ENCODE assay signal across 24 cellular contexts in genomic region chr7:11233871-11234270, GRCh38.
DNase-seq lines count a peak whose midpoint lies in the region; ATAC-seq and TF ChIP-seq lines count a peak whose summit lies in the region.
"Had no signal": no experiment of that assay in that cellular context is flagged by ENCODE, and none has a peak within 500 bp of the region (broad histone marks: within the 10 kb centered on the region; RNA-seq: fewer than 3 reads in every experiment).

No MANE protein-coding gene starts in this region.

- H3K27me3 Mint-ChIP-seq in GM23338 (ENCODE audit: insufficient read depth, low read depth, poor library complexity) = peaks cover 15% of the 10 kb centered on the region
- no peaks in the 10 kb centered on the region for H3K27me3 Mint-ChIP-seq in nephron (ENCODE audit: low read depth)
- peaks cover 2% of the 10 kb centered on the region for H3K27me3 Mint-ChIP-seq in activated CD4-positive, alpha-beta T cell treated with anti-CD3 and anti-CD28 coated beads for 36 hours
- H3K27me3 Mint-ChIP-seq: CD4-positive, CD25-positive, alpha-beta regulatory T cell had no signal

- no peak overlapping the region for H3K9ac ChIP-seq in mesendoderm (ENCODE audit: low read length)
- H3K9ac ChIP-seq: BLaER1 had no signal

- WGBS in mesendoderm (ENCODE audit: extremely low coverage, insufficient coverage, low lambda C conversion rate) = no CpG with 5 or more reads among the region's 2 CpGs
- 95 to 96% methylated on average over 2 of the region's 2 CpGs for WGBS in lower leg skin, 2 donors

- H3K27ac ChIP-seq in GM23338 (ENCODE audit: low read depth) (no peak overlapping the region), mesendoderm (ENCODE audit: low read depth, low read length) (peak overlapping the region; percentile 80)
- H3K27ac ChIP-seq: BLaER1 had no signal

- H3K9me3 Mint-ChIP-seq in GM23338 = no peaks in the 10 kb centered on the region
- no peaks in the 10 kb centered on the region for H3K9me3 Mint-ChIP-seq in nephron
- no peaks in the 10 kb centered on the region for H3K9me3 Mint-ChIP-seq in activated CD4-positive, alpha-beta T cell treated with anti-CD3 and anti-CD28 coated beads for 36 hours (ENCODE audit: low read depth)
- H3K9me3 Mint-ChIP-seq: CD4-positive, alpha-beta memory T cell; CD8-positive, alpha-beta memory T cell had no signal

- H3K4me1 Mint-ChIP-seq in GM23338 (peaks cover 50% of the 10 kb centered on the region), nephron (peaks cover 38% of the 10 kb centered on the region)
- H3K4me1 Mint-ChIP-seq in activated CD4-positive, alpha-beta T cell treated with anti-CD3 and anti-CD28 coated beads for 36 hours = no peaks in the 10 kb centered on the region
- H3K4me1 Mint-ChIP-seq: CD14-positive monocyte; CD4-positive, CD25-positive, alpha-beta regulatory T cell had no signal

- H3K9me2 ChIP-seq in GM23338 (ENCODE audit: insufficient read depth) = peaks cover 5% of the 10 kb centered on the region; the same call in 1 of the 2 replicates

- H2BK5ac ChIP-seq in mesendoderm (ENCODE audit: low read length) = peak overlapping the region; percentile 97

- H3K18ac ChIP-seq in mesendoderm (ENCODE audit: low read length) = no peak overlapping the region

- H4K5ac ChIP-seq in mesendoderm (ENCODE audit: low read length) = no peak overlapping the region

- ATAC-seq in GM23338 = no peak
- ATAC-seq in activated CD4-positive, alpha-beta T cell treated with anti-CD3 and anti-CD28 coated beads for 36 hours = no peak

- intact Hi-C loops in activated CD4-positive, alpha-beta T cell treated with anti-CD3 and anti-CD28 coated beads for 36 hours (cut with DNase I, micrococcal nuclease) = no loop called here
- intact Hi-C loops in lower leg skin (cut with DNase I; ENCODE audit: low total_unique reads) = no loop called here

- TF ChIP-seq POLR2A in lower leg skin (IDR thresholded peaks at IDR 0.05) = no peak

- CTCF ChIA-PET in activated CD4-positive, alpha-beta T cell treated with anti-CD3 and anti-CD28 coated beads for 36 hours (lab: Charles Lee) = interaction anchor here (1.0 kb wide), 1 partner anchor 22 kb away, joined by 3 read pairs; no protein-coding TSS in a partner anchor

- no peak overlapping the region for H2BK15ac ChIP-seq in mesendoderm (replicated peaks; ENCODE audit: low read depth)

- H3K36me3 Mint-ChIP-seq in GM23338 (ENCODE audit: low read depth) = no peaks in the 10 kb centered on the region
- H3K36me3 Mint-ChIP-seq in nephron (ENCODE audit: low read depth) = no peaks in the 10 kb centered on the region
- no peaks in the 10 kb centered on the region for H3K36me3 Mint-ChIP-seq in activated CD4-positive, alpha-beta T cell treated with anti-CD3 and anti-CD28 coated beads for 36 hours (ENCODE audit: low read depth)
- H3K36me3 Mint-ChIP-seq: CD14-positive monocyte; CD4-positive, alpha-beta memory T cell; CD4-positive, CD25-positive, alpha-beta regulatory T cell; CD8-positive, alpha-beta memory T cell had no signal

- no peak overlapping the region for H3K4me3 ChIP-seq in GM23338
- no peak overlapping the region for H3K4me3 ChIP-seq in mesendoderm (ENCODE audit: low read length)
- H3K4me3 ChIP-seq in lower leg skin (ENCODE audit: low read depth, poor library complexity, severe bottlenecking) = no peak overlapping the region
- H3K4me3 ChIP-seq: BLaER1 had no signal

- no peaks in the 10 kb centered on the region for H3K79me1 ChIP-seq in mesendoderm (ENCODE audit: low read length)

- no peak for TF ChIP-seq CTCF in GM23338 (conservative IDR thresholded peaks at IDR 0.05; ENCODE audit: low read depth in 2 of 2)
- no peak for TF ChIP-seq CTCF in nephron (IDR thresholded peaks at IDR 0.05; ENCODE audit: unreplicated experiment in 3 of 3)
- no peak for TF ChIP-seq CTCF in lower leg skin (IDR thresholded peaks at IDR 0.05)

- no peak overlapping the region for H2AFZ ChIP-seq in GM23338

- H3K4me1 ChIP-seq in GM23338 (ENCODE audit: insufficient read depth) (peaks cover 39% of the 10 kb centered on the region), mesendoderm (ENCODE audit: control insufficient read depth, low read depth, low read length) (peaks cover 12% of the 10 kb centered on the region)
- H3K4me1 ChIP-seq: BE2C, BLaER1 had no signal

- no peak overlapping the region for H2BK120ac ChIP-seq in mesendoderm (ENCODE audit: low read depth, low read length)

- H3K27me3 ChIP-seq in GM23338 (ENCODE audit: insufficient read depth) (no peaks in the 10 kb centered on the region), mesendoderm (ENCODE audit: insufficient read depth, low read length, poor library complexity) (no peaks in the 10 kb centered on the region)
- H3K27me3 ChIP-seq: BE2C, BLaER1 had no signal

- no peaks in the 10 kb centered on the region for H3F3A ChIP-seq in GM23338 (replicated peaks; ENCODE audit: low read depth)

- H3K36me3 ChIP-seq in GM23338 (ENCODE audit: insufficient read depth) (no peaks in the 10 kb centered on the region), mesendoderm (ENCODE audit: control insufficient read depth, insufficient read depth, low read length) (no peaks in the 10 kb centered on the region)
- H3K36me3 ChIP-seq: BE2C, BLaER1 had no signal

- no peak overlapping the region for H3K56ac ChIP-seq in mesendoderm (ENCODE audit: low read length)

- DNase-seq in GM23338 (ENCODE audit: low spot score) (peak; percentile 12), mesendoderm (peak; percentile 90), HPDE6-E6E7 (ENCODE audit: extremely low spot score) (no peak), lower leg skin (ENCODE audit: low spot score in 2 of 2) (no peak)
- DNase-seq in activated CD4-positive, alpha-beta T cell treated with anti-CD3 and anti-CD28 coated beads for 36 hours = no peak
- no peak for DNase-seq in effector CD8-positive, alpha-beta T cell (lab: John Stamatoyannopoulos, UW)
- DNase-seq: 8988T; ACHN; BE2C; C1 segment of cervical spinal cord; CD4-positive, alpha-beta memory T cell; CD4-positive, CD25-positive, alpha-beta regulatory T cell; CD8-positive, alpha-beta memory T cell; COR-L47; DMS 273 treated with DMSO at 0.1 percent for 48 hours; DMS153; DMS53; DMS79; DND-41; EL; GF-D8 had no signal

- H3K27ac Mint-ChIP-seq in GM23338 (no peak overlapping the region), nephron (peak overlapping the region in 2 of 3 experiments; percentile 41 to 86)
- no peak overlapping the region for H3K27ac Mint-ChIP-seq in activated CD4-positive, alpha-beta T cell treated with anti-CD3 and anti-CD28 coated beads for 36 hours
- H3K27ac Mint-ChIP-seq: CD14-positive monocyte; CD4-positive, alpha-beta memory T cell; CD4-positive, CD25-positive, alpha-beta regulatory T cell; CD8-positive, alpha-beta memory T cell had no signal

- peak overlapping the region; percentile 44 for H3K4me2 ChIP-seq in GM23338
- no peak overlapping the region for H3K4me2 ChIP-seq in mesendoderm (ENCODE audit: low read length)
- H3K4me2 ChIP-seq: BLaER1 had no signal

- no peak overlapping the region for H3K4me3 Mint-ChIP-seq in GM23338
- H3K4me3 Mint-ChIP-seq in nephron = no peak overlapping the region
- H3K4me3 Mint-ChIP-seq in activated CD4-positive, alpha-beta T cell treated with anti-CD3 and anti-CD28 coated beads for 36 hours = no peak overlapping the region
- H3K4me3 Mint-ChIP-seq: CD14-positive monocyte; CD4-positive, alpha-beta memory T cell; CD4-positive, CD25-positive, alpha-beta regulatory T cell; CD8-positive, alpha-beta memory T cell had no signal

- no peaks in the 10 kb centered on the region for H4K20me1 ChIP-seq in GM23338 (replicated peaks; ENCODE audit: insufficient read depth)
- H4K20me1 ChIP-seq: BLaER1 had no signal

- no peaks in the 10 kb centered on the region for H3K79me2 ChIP-seq in GM23338 (replicated peaks; ENCODE audit: insufficient read depth)
- H3K79me2 ChIP-seq in mesendoderm (ENCODE audit: control insufficient read depth, insufficient read depth, low read length) = no peaks in the 10 kb centered on the region

- H3K4ac ChIP-seq in mesendoderm (ENCODE audit: low read depth, low read length) = no peak overlapping the region

- no peak overlapping the region for H3K23ac ChIP-seq in mesendoderm (ENCODE audit: low read length)

- H4K8ac ChIP-seq in mesendoderm (ENCODE audit: low read depth, low read length) = no peak overlapping the region

- POLR2A ChIA-PET in activated CD4-positive, alpha-beta T cell treated with anti-CD3 and anti-CD28 coated beads for 36 hours (lab: Charles Lee) = no interaction called here

- no peak overlapping the region for H2AK5ac ChIP-seq in mesendoderm (ENCODE audit: low read length)

TF ChIP-seq in GM23338, 12 proteins besides CTCF, POLR2A, EP300 and RAD21 (continues in another document):
- TF ChIP-seq REST (IDR thresholded peaks at IDR 0.05; ENCODE audit: unreplicated experiment) = no peak
- no peak for TF ChIP-seq EZH2phosphoT487 (IDR thresholded peaks at IDR 0.05; ENCODE audit: unreplicated experiment)
- TF ChIP-seq ZNF114 (CRISPR knock-in tag; IDR thresholded peaks at IDR 0.05) = no peak
- no peak for TF ChIP-seq CREB1 (CRISPR knock-in tag; IDR thresholded peaks at IDR 0.05; ENCODE audit: low read depth)

Comparison
In these comparisons a context has a peak if more than half of its experiments do, and no peak if none do; other contexts are left out.
1. DNase-seq: peak in GM23338 (single experiment) and mesendoderm (single experiment); none in HPDE6-E6E7 (single experiment), activated CD4-positive, alpha-beta T cell treated with anti-CD3 and anti-CD28 coated beads for 36 hours (single experiment), effector CD8-positive, alpha-beta T cell (single experiment) and lower leg skin (0 of 2).
2. H3K27ac Mint-ChIP-seq: peak in nephron (2 of 3); none in GM23338 (single experiment) and activated CD4-positive, alpha-beta T cell treated with anti-CD3 and anti-CD28 coated beads for 36 hours (single experiment).